In genomic region chr1:47405697-47406096, GRCh38 we compare ENCODE assay signal across 26 cellular contexts.
A peak's percentile ranks its signal among the peaks of the same experiment; 100 is the strongest.
DNase-seq lines count a peak whose midpoint lies in the region; TF ChIP-seq lines count a peak whose summit lies in the region.
"Had no signal": no experiment of that assay in that cellular context is flagged by ENCODE, and none has a peak within 500 bp of the region (broad histone marks: within the 10 kb centered on the region; RNA-seq: fewer than 3 reads in every experiment).

No MANE protein-coding gene starts in this region.

- DNase-seq in AG10803 (ENCODE audit: low read depth) (peak; percentile 39), HFF-Myc (ENCODE audit: extremely low read depth, low read depth) (peak; percentile 5), UCSD-AML1 (lab: John Stamatoyannopoulos, UW; ENCODE audit: unreplicated experiment) (peak; percentile 51), left kidney (ENCODE audit: low read depth, low spot score) (peak; percentile 54), nephron progenitor cell (no peak), islet precursor cell (no peak), GM10266 (ENCODE audit: extremely low spot score) (no peak), kidney glomerular epithelial cell (lab: John Stamatoyannopoulos, UW) (no peak)
- DNase-seq: activated CD8-positive, alpha-beta memory T cell treated with anti-CD3 and anti-CD28 coated beads for 24 hours; activated naive CD4-positive, alpha-beta T cell treated with Interleukin-2 at 50 U/mL for 16 hours; activated T-cell treated with anti-CD3 and anti-CD28 coated beads, Interleukin-2, amount 50 U/mL, for 1 hour; DMS 273 treated with DMSO at 0.1 percent for 48 hours; left ventricle myocardium superior; midbrain; naive thymus-derived CD8-positive, alpha-beta T cell; NCI-H1105 treated with DMSO at 0.1 percent for 48 hours; NCI-H2029; NCI-H345; NCI-H82; PC-3; retina; spleen; stimulated activated CD4-positive, alpha-beta T cell treated with anti-CD3 and anti-CD28 coated beads, Interleukin-2, amount 100 ng/mL, for 48 hours; stimulated activated naive CD4-positive, alpha-beta T cell had no signal

- no peak overlapping the region for H3K4me3 Mint-ChIP-seq in nephron progenitor cell
- H3K4me3 Mint-ChIP-seq: brain had no signal

- H3K27me3 Mint-ChIP-seq in nephron progenitor cell (ENCODE audit: low read depth, poor library complexity): peaks cover 75% of the 10 kb centered on the region

- no peaks in the 10 kb centered on the region for H3K36me3 Mint-ChIP-seq in nephron progenitor cell (ENCODE audit: low read depth)
- H3K36me3 Mint-ChIP-seq: brain; naive thymus-derived CD8-positive, alpha-beta T cell had no signal

- no peak overlapping the region for H3K27ac Mint-ChIP-seq in nephron progenitor cell
- H3K27ac Mint-ChIP-seq: brain; naive thymus-derived CD8-positive, alpha-beta T cell had no signal

- H3K4me3 ChIP-seq in AG10803 (ENCODE audit: low read length) (no peak overlapping the region), HFF-Myc (replicated peaks; ENCODE audit: low read depth, low read length) (no peak overlapping the region)
- H3K4me3 ChIP-seq: adrenal gland, spleen had no signal

- TF ChIP-seq CTCF in AG10803 (conservative IDR thresholded peaks at IDR 0.05; ENCODE audit: low read length) (no peak), HFF-Myc (IDR thresholded peaks at IDR 0.05; ENCODE audit: low read depth, low read length, missing control alignments) (no peak), nephron progenitor cell (IDR thresholded peaks at IDR 0.05) (no peak), GM10266 (IDR thresholded peaks at IDR 0.05; ENCODE audit: control insufficient read depth, insufficient read depth, low read depth, missing control alignments) (no peak)

- peaks cover 45% of the 10 kb centered on the region for H3K4me1 Mint-ChIP-seq in nephron progenitor cell
- H3K4me1 Mint-ChIP-seq: brain; naive thymus-derived CD8-positive, alpha-beta T cell had no signal

- H3K9me3 Mint-ChIP-seq in nephron progenitor cell: no peaks in the 10 kb centered on the region
- H3K9me3 Mint-ChIP-seq: brain; naive thymus-derived CD8-positive, alpha-beta T cell had no signal

Comparison
In these comparisons a context has a peak if more than half of its experiments do, and no peak if none do; other contexts are left out.
1. DNase-seq: peak in AG10803 (single experiment), HFF-Myc (single experiment), UCSD-AML1 (single experiment) and left kidney (single experiment); none in nephron progenitor cell (single experiment), islet precursor cell (single experiment), GM10266 (single experiment) and kidney glomerular epithelial cell (single experiment).